In genomic region chr2:152638590-152638989, GRCh38 we compare ENCODE assay signal across 29 cellular contexts.
"Had no signal": no experiment of that assay in that cellular context is flagged by ENCODE, and none has a peak within 500 bp of the region (broad histone marks: within the 10 kb centered on the region; RNA-seq: fewer than 3 reads in every experiment).

No MANE protein-coding gene starts in this region.

- H3K4me3 ChIP-seq: stomach, suprapubic skin, testis, thoracic aorta, thyroid gland, tibial artery, tibial nerve, transverse colon, upper lobe of left lung, upper lobe of right lung, uterus, vagina had no signal

- H3K27ac Mint-ChIP-seq: stimulated activated effector memory CD8-positive, alpha-beta T cell treated with anti-CD3 and anti-CD28 coated beads, Interleukin-12 subunit alpha, Interleukin-12 subunit beta, amount 100 ng/mL, for 72 hours; stimulated activated memory B cell treated with anti-CD40 and anti-IgM and Interleukin-4, amounts not matched to agents 10 μg/mL and 1 μg/mL and 100 μg/mL, for 72 hours; stimulated activated naive B cell treated with anti-CD40 and anti-IgM and Interleukin-4, amounts not matched to agents 10 μg/mL and 1 μg/mL and 100 μg/mL, for 72 hours; stimulated activated naive CD8-positive, alpha-beta T cell treated with anti-CD3 and anti-CD28 coated beads, Interleukin-15, amount 100 ng/mL, for 72 hours; stimulated activated naive CD8-positive, alpha-beta T cell treated with anti-CD3 and anti-CD28 coated beads, Interleukin-15, Interleukin-2, amounts not matched to agents 100 ng/mL and 50 ng/mL, for 24 hours; type B pancreatic cell had no signal

- H3K27me3 ChIP-seq: stomach, suprapubic skin, testis, thyroid gland, tibial artery, tibial nerve, transverse colon, upper lobe of left lung, upper lobe of right lung, uterus, vagina had no signal

- H3K4me1 ChIP-seq: suprapubic skin, thyroid gland, tibial artery, transverse colon, upper lobe of right lung, uterus, vagina had no signal

- FAIRE-seq: urothelium cell line had no signal

- H3K4me3 Mint-ChIP-seq: stimulated activated effector memory CD8-positive, alpha-beta T cell treated with anti-CD3 and anti-CD28 coated beads, Interleukin-12 subunit alpha, Interleukin-12 subunit beta, amount 100 ng/mL, for 72 hours; stimulated activated memory B cell treated with anti-CD40 and anti-IgM and Interleukin-4, amounts not matched to agents 10 μg/mL and 1 μg/mL and 100 μg/mL, for 72 hours; stimulated activated naive B cell treated with anti-CD40 and anti-IgM and Interleukin-4, amounts not matched to agents 10 μg/mL and 1 μg/mL and 100 μg/mL, for 72 hours; stimulated activated naive CD8-positive, alpha-beta T cell treated with anti-CD3 and anti-CD28 coated beads, Interleukin-15, amount 100 ng/mL, for 72 hours; stimulated activated naive CD8-positive, alpha-beta T cell treated with anti-CD3 and anti-CD28 coated beads, Interleukin-15, Interleukin-2, amounts not matched to agents 100 ng/mL and 50 ng/mL, for 24 hours; type B pancreatic cell had no signal

- H3K9me3 Mint-ChIP-seq: stimulated activated effector memory CD8-positive, alpha-beta T cell treated with anti-CD3 and anti-CD28 coated beads, Interleukin-12 subunit alpha, Interleukin-12 subunit beta, amount 100 ng/mL, for 72 hours; stimulated activated memory B cell treated with anti-CD40 and anti-IgM and Interleukin-4, amounts not matched to agents 10 μg/mL and 1 μg/mL and 100 μg/mL, for 72 hours; stimulated activated naive B cell treated with anti-CD40 and anti-IgM and Interleukin-4, amounts not matched to agents 10 μg/mL and 1 μg/mL and 100 μg/mL, for 72 hours; stimulated activated naive CD8-positive, alpha-beta T cell treated with anti-CD3 and anti-CD28 coated beads, Interleukin-15, amount 100 ng/mL, for 72 hours; stimulated activated naive CD8-positive, alpha-beta T cell treated with anti-CD3 and anti-CD28 coated beads, Interleukin-15, Interleukin-2, amounts not matched to agents 100 ng/mL and 50 ng/mL, for 24 hours; type B pancreatic cell had no signal

- H3K9me3 ChIP-seq: stomach, suprapubic skin, testis, thoracic aorta, thyroid gland, tibial artery, tibial nerve, transverse colon, upper lobe of left lung, upper lobe of right lung, uterus, vagina had no signal

- H3K36me3 ChIP-seq: uterus had no signal

- H3K36me3 Mint-ChIP-seq: stimulated activated effector memory CD8-positive, alpha-beta T cell treated with anti-CD3 and anti-CD28 coated beads, Interleukin-12 subunit alpha, Interleukin-12 subunit beta, amount 100 ng/mL, for 72 hours; stimulated activated memory B cell treated with anti-CD40 and anti-IgM and Interleukin-4, amounts not matched to agents 10 μg/mL and 1 μg/mL and 100 μg/mL, for 72 hours had no signal

- H3K27me3 Mint-ChIP-seq: stimulated activated memory B cell treated with anti-CD40 and anti-IgM and Interleukin-4, amounts not matched to agents 10 μg/mL and 1 μg/mL and 100 μg/mL, for 72 hours; stimulated activated naive B cell treated with anti-CD40 and anti-IgM and Interleukin-4, amounts not matched to agents 10 μg/mL and 1 μg/mL and 100 μg/mL, for 72 hours; stimulated activated naive CD8-positive, alpha-beta T cell treated with anti-CD3 and anti-CD28 coated beads, Interleukin-15, amount 100 ng/mL, for 72 hours; stimulated activated naive CD8-positive, alpha-beta T cell treated with anti-CD3 and anti-CD28 coated beads, Interleukin-15, Interleukin-2, amounts not matched to agents 100 ng/mL and 50 ng/mL, for 24 hours; type B pancreatic cell had no signal

- H3K4me1 Mint-ChIP-seq: stimulated activated effector memory CD8-positive, alpha-beta T cell treated with anti-CD3 and anti-CD28 coated beads, Interleukin-12 subunit alpha, Interleukin-12 subunit beta, amount 100 ng/mL, for 72 hours; stimulated activated naive CD8-positive, alpha-beta T cell treated with anti-CD3 and anti-CD28 coated beads, Interleukin-15, amount 100 ng/mL, for 72 hours had no signal

- H3K27ac ChIP-seq: stomach, suprapubic skin, testis, thoracic aorta, thyroid gland, tibial artery, transverse colon, upper lobe of left lung, upper lobe of right lung, uterus, vagina had no signal

- DNase-seq: stimulated activated CD4-positive, alpha-beta T cell treated with anti-CD3 and anti-CD28 coated beads, Interleukin-2, amount 100 ng/mL, for 48 hours; stimulated activated CD4-positive, alpha-beta T cell treated with anti-CD3 and anti-CD28 coated beads, Interleukin-4, amount 100 ng/mL, for 1 hour; stimulated activated CD4-positive, alpha-beta T cell treated with anti-CD3 and anti-CD28 coated beads, Interleukin-4, amount 100 ng/mL, for 24 hours; stimulated activated CD4-positive, alpha-beta T cell treated with anti-CD3 and anti-CD28 coated beads, Interleukin-4, amount 100 ng/mL, for 4 hours; stimulated activated CD8-positive, alpha-beta memory T cell treated with anti-CD3 and anti-CD28 coated beads, Interleukin-4, amount 100 ng/mL, for 48 hours; stimulated activated naive B cell treated with anti-CD40 and anti-IgM and Interleukin-4, amounts not matched to agents 10 μg/mL and 1 μg/mL and 100 μg/mL, for 72 hours; stimulated activated naive CD4-positive, alpha-beta T cell; stimulated activated naive CD4-positive, alpha-beta T cell treated with Interleukin-2 at 50 U/mL for 16 hours; stimulated activated naive CD8-positive, alpha-beta T cell treated with anti-CD3 and anti-CD28 coated beads, Interleukin-15, amount 100 ng/mL, for 72 hours; stimulated activated naive CD8-positive, alpha-beta T cell treated with anti-CD3 and anti-CD28 coated beads, Interleukin-15, Interleukin-2, amounts not matched to agents 100 U/mL and 50 U/mL, for 24 hours; stomach; substantia nigra; testis; thyroid gland; tibial artery; transverse colon; trophoblast cell; upper lobe of right lung; uterus had no signal

- ATAC-seq: stimulated activated memory B cell treated with anti-CD40 and anti-IgM and Interleukin-4, amounts not matched to agents 10 μg/mL and 1 μg/mL and 100 μg/mL, for 72 hours; stimulated activated naive B cell treated with anti-CD40 and anti-IgM and Interleukin-4, amounts not matched to agents 10 μg/mL and 1 μg/mL and 100 μg/mL, for 72 hours; stimulated activated naive CD8-positive, alpha-beta T cell treated with anti-CD3 and anti-CD28 coated beads, Interleukin-15, amount 100 ng/mL, for 72 hours; stimulated activated naive CD8-positive, alpha-beta T cell treated with anti-CD3 and anti-CD28 coated beads, Interleukin-15, Interleukin-2, amounts not matched to agents 100 U/mL and 50 U/mL, for 24 hours; upper lobe of right lung had no signal
